Comparison of ENCODE assay signal across 8 cellular contexts in genomic region chr19:46542428-46543230, GRCh38. TPM values are rescaled to one million over a fixed set of nuclear protein-coding genes. Genes with fewer than 3 reads are reported as not detected.
DNase-seq lines count a peak whose midpoint lies in the region; ATAC-seq, FAIRE-seq and TF ChIP-seq lines count a peak whose summit lies in the region.

No MANE protein-coding gene starts in this region.

- H4K12ac ChIP-seq in trophoblast cell (ENCODE audit: low read depth, low read length): no peak overlapping the region

- H3K79me2 ChIP-seq in trophoblast cell (ENCODE audit: control insufficient read depth, insufficient read depth, low read length, poor library complexity): no peaks in the 10 kb centered on the region

- H2AFZ ChIP-seq in trophoblast cell (ENCODE audit: insufficient read depth, low read length, poor library complexity): no peak overlapping the region

- H3K9me3 ChIP-seq in trophoblast cell (ENCODE audit: insufficient read depth, low read depth, low read length): no peaks in the 10 kb centered on the region

- peak; percentile 96 for FAIRE-seq in G401.6 (lab: Jason Lieb, UNC)

- peak overlapping the region; percentile 66 for H3K27ac Mint-ChIP-seq in type B pancreatic cell

- no peak overlapping the region for H3K4me3 ChIP-seq in trophoblast cell (ENCODE audit: low read depth, low read length)

- H2BK120ac ChIP-seq in trophoblast cell (ENCODE audit: insufficient read depth, low read length, poor library complexity): no peak overlapping the region

- H3K27me3 Mint-ChIP-seq in type B pancreatic cell: peaks cover 8% of the 10 kb centered on the region

- no peak overlapping the region for H3K27ac ChIP-seq in trophoblast cell (ENCODE audit: low read depth, low read length)

- H3K9ac ChIP-seq in trophoblast cell (ENCODE audit: low read length): no peak overlapping the region

- H3K4me1 Mint-ChIP-seq in type B pancreatic cell (ENCODE audit: unreplicated experiment): peaks cover 9% of the 10 kb centered on the region

- no peak for ATAC-seq in HG02884 (IDR thresholded peaks at IDR 0.05; ENCODE audit: unreplicated experiment)

- no peak overlapping the region for H3K18ac ChIP-seq in trophoblast cell (ENCODE audit: low read length)

- no peak overlapping the region for H3K4ac ChIP-seq in trophoblast cell (ENCODE audit: low read depth, low read length)

- peak overlapping the region; percentile 12 for H3K4me3 Mint-ChIP-seq in type B pancreatic cell

- H2BK12ac ChIP-seq in trophoblast cell (ENCODE audit: low read length): no peak overlapping the region

- H3K23ac ChIP-seq in trophoblast cell (ENCODE audit: low read length): no peak overlapping the region

- no peak overlapping the region for H3K14ac ChIP-seq in trophoblast cell (ENCODE audit: low read length)

- H3K9me3 Mint-ChIP-seq in type B pancreatic cell: no peaks in the 10 kb centered on the region

- H4K8ac ChIP-seq in trophoblast cell (ENCODE audit: low read depth, low read length): no peak overlapping the region

- no peaks in the 10 kb centered on the region for H3K4me1 ChIP-seq in trophoblast cell (ENCODE audit: control insufficient read depth in 1 of 2, insufficient read depth in 2 of 2, low read length in 2 of 2)

- DNase-seq in NCI-H1105 treated with DMSO at 0.1 percent for 48 hours (lab: John Stamatoyannopoulos, UW) (peak; percentile 81), SKM-1 treated with dmso at 0.1 percent for 144 hours (lab: John Stamatoyannopoulos, UW; ENCODE audit: unreplicated experiment) (peak; percentile 66), glomerular visceral epithelial cell (ENCODE audit: extremely low spot score) (peak; percentile 87), trophoblast cell (peak; percentile 96 to 100), type B pancreatic cell (ENCODE audit: extremely low spot score, unreplicated experiment) (no peak)
- DNase-seq in activated naive CD4-positive, alpha-beta T cell treated with anti-CD3 and anti-CD28 coated beads, Interleukin-2, amount 50 U/mL, for 16 hours: peak; percentile 77

- H2BK5ac ChIP-seq in trophoblast cell (ENCODE audit: low read depth, low read length, poor library complexity): no peak overlapping the region

- peaks cover 3% of the 10 kb centered on the region for H3K79me1 ChIP-seq in trophoblast cell (ENCODE audit: low read length)

- no peaks in the 10 kb centered on the region for H3K36me3 ChIP-seq in trophoblast cell (ENCODE audit: control insufficient read depth in 1 of 2, insufficient read depth in 2 of 2, low read length in 2 of 2)

- no peak overlapping the region for H2AK5ac ChIP-seq in trophoblast cell (ENCODE audit: low read length)

- H3K4me2 ChIP-seq in trophoblast cell (ENCODE audit: low read length): no peak overlapping the region

- H3K27me3 ChIP-seq in trophoblast cell (ENCODE audit: insufficient read depth, low read length): no peaks in the 10 kb centered on the region

- peak; percentile 95 for TF ChIP-seq CTCF in type B pancreatic cell (conservative IDR thresholded peaks at IDR 0.05)

- WGBS in trophoblast cell (ENCODE audit: extremely low coverage, insufficient coverage, insufficient read length): no CpG with 5 or more reads among the region's 15 CpGs

- no peak overlapping the region for H4K91ac ChIP-seq in trophoblast cell (ENCODE audit: low read depth, low read length)

- H3K36me3 Mint-ChIP-seq in type B pancreatic cell: no peaks in the 10 kb centered on the region

RNA-seq across cellular contexts. Expression of gene PNMA8B, which starts 47.0 kb away (rescaled TPM):
- 0.31 and 0.35 TPM in 2 replicates for polyA plus RNA-seq in trophoblast cell (2013)
- 0.17 and 2.4 TPM in 2 replicates for total RNA-seq in type B pancreatic cell (ENCODE audit: low replicate concordance)

RNA-seq across cellular contexts. Expression of gene CALM3, which starts 58.5 kb away (rescaled TPM):
- polyA plus RNA-seq in trophoblast cell (2013): 312 and 341 TPM in 2 replicates
- 315 and 335 TPM in 2 replicates for total RNA-seq in type B pancreatic cell (ENCODE audit: low replicate concordance)
